9 cellular contexts compared by ENCODE assay signal in genomic region chr2:151357359-151357758, GRCh38. TPM values are rescaled to one million over a fixed set of nuclear protein-coding genes. Genes with fewer than 3 reads are reported as not detected.
A peak's percentile ranks its signal among the peaks of the same experiment; 100 is the strongest.
DNase-seq lines count a peak whose midpoint lies in the region; ATAC-seq, FAIRE-seq and TF ChIP-seq lines count a peak whose summit lies in the region.
"Had no signal": no experiment of that assay in that cellular context is flagged by ENCODE, and none has a peak within 500 bp of the region (broad histone marks: within the 10 kb centered on the region; RNA-seq: fewer than 3 reads in every experiment).

Gene TNFAIP6, plus strand, starts transcription at chr2:151357592. Its CDS starts 75 bp downstream, at chr2:151357667.

- H3K4me1 ChIP-seq in HUES48 (ENCODE audit: control insufficient read depth, insufficient read depth, low read length) = peaks cover 33% of the 10 kb centered on the region
- no peaks in the 10 kb centered on the region for H3K4me1 ChIP-seq in body of pancreas
- H3K4me1 ChIP-seq in kidney (ENCODE audit: control insufficient read depth in 1 of 2, insufficient read depth in 1 of 2, low read depth in 1 of 2, low read length in 2 of 2) = no peaks in the 10 kb centered on the region
- H3K4me1 ChIP-seq in tibial nerve = peaks cover 0 to 12% (median 0%) of the 10 kb centered on the region in 4 donors

- ATAC-seq in body of pancreas = peak; percentile 68
- ATAC-seq in GM18867 (IDR thresholded peaks at IDR 0.05; ENCODE audit: unreplicated experiment) = no peak
- no peak for ATAC-seq in HG02798 (IDR thresholded peaks at IDR 0.05; ENCODE audit: poor library complexity, unreplicated experiment)
- ATAC-seq: activated CD4-positive, CD25-positive, alpha-beta regulatory T cell treated with anti-CD3 and anti-CD28 coated beads, Interleukin-2, amount 50 U/mL, for 24 hours had no signal

- H3K27ac ChIP-seq in HUES48 (ENCODE audit: low read depth, low read length) = peak within 1 kb of the TSS; percentile 44
- H3K27ac ChIP-seq in body of pancreas = no peak within 1 kb of the TSS
- no peak within 1 kb of the TSS for H3K27ac ChIP-seq in kidney (ENCODE audit: low read depth in 2 of 2, low read length in 2 of 2)
- peak within 1 kb of the TSS in 3 of 4 donors; percentile 8 to 86 (median 68) for H3K27ac ChIP-seq in tibial nerve

- TF ChIP-seq CTCF in body of pancreas (IDR thresholded peaks at IDR 0.05) (no peak), kidney (IDR thresholded peaks at IDR 0.05; ENCODE audit: borderline replicate concordance, extremely low read depth, insufficient read depth) (no peak), tibial nerve (IDR thresholded peaks at IDR 0.05) (no peak), nephron progenitor cell (IDR thresholded peaks at IDR 0.05) (no peak)

- no peaks in the 10 kb centered on the region for H3K36me3 Mint-ChIP-seq in nephron progenitor cell (ENCODE audit: low read depth)

- H3K9ac ChIP-seq in HUES48 (ENCODE audit: low read depth, low read length) = peak within 1 kb of the TSS; percentile 14; the same call in 1 of the 2 replicates
- no peak within 1 kb of the TSS for H3K9ac ChIP-seq in kidney (ENCODE audit: low read length in 2 of 2)

- WGBS in body of pancreas, 2 donors = 48 to 57% methylated on average over 3 of the region's 3 CpGs
- WGBS in tibial nerve, 2 donors = 18 to 31% methylated on average over 3 of the region's 3 CpGs

- peak; percentile 66 for FAIRE-seq in kidney (lab: Jason Lieb, UNC)

- H3K4me3 ChIP-seq in HUES48 (ENCODE audit: low read depth, low read length) = peak within 1 kb of the TSS; percentile 39
- H3K4me3 ChIP-seq in body of pancreas = no peak within 1 kb of the TSS
- H3K4me3 ChIP-seq in kidney (ENCODE audit: low read length in 2 of 2) = no peak within 1 kb of the TSS
- peak within 1 kb of the TSS in 2 of 4 donors; percentile 10 to 24 for H3K4me3 ChIP-seq in tibial nerve

- peaks cover 10% of the 10 kb centered on the region for H3K27me3 Mint-ChIP-seq in nephron progenitor cell (ENCODE audit: low read depth, poor library complexity)

- intact Hi-C loops in body of pancreas (cut with DNase I) = no loop called here
- intact Hi-C loops in kidney (cut with DNase I) = no loop called here

- H3K27ac Mint-ChIP-seq in nephron progenitor cell = no peak within 1 kb of the TSS

- TF ChIP-seq POLR2A in body of pancreas (IDR thresholded peaks at IDR 0.05) (peak in 1 of 3 donors; percentile 14), tibial nerve (IDR thresholded peaks at IDR 0.05) (peak; percentile 69 to 70)

- H3K9me3 Mint-ChIP-seq in nephron progenitor cell = peaks cover 11% of the 10 kb centered on the region

- peak in 1 of 4 donors; percentile 15 for DNase-seq in body of pancreas
- DNase-seq in kidney = no peak
- peak in 1 of 2 donors; percentile 42 for DNase-seq in tibial nerve (ENCODE audit: low spot score in 2 of 2)
- no peak for DNase-seq in NCI-H82 treated with DMSO at 0.1 percent for 48 hours (lab: John Stamatoyannopoulos, UW; ENCODE audit: unreplicated experiment)
- no peak for DNase-seq in nephron progenitor cell

- no peaks in the 10 kb centered on the region for H3K27me3 ChIP-seq in HUES48 (ENCODE audit: control insufficient read depth, insufficient read depth, low read length)
- no peaks in the 10 kb centered on the region for H3K27me3 ChIP-seq in body of pancreas
- no peaks in the 10 kb centered on the region for H3K27me3 ChIP-seq in tibial nerve

- no peak within 1 kb of the TSS for H3K4me3 Mint-ChIP-seq in nephron progenitor cell

- peak in 1 of 2 donors; percentile 93 for TF ChIP-seq EP300 in tibial nerve (IDR thresholded peaks at IDR 0.05)

- no peaks in the 10 kb centered on the region for H3K4me1 Mint-ChIP-seq in nephron progenitor cell

- no peaks in the 10 kb centered on the region for H3K36me3 ChIP-seq in HUES48 (ENCODE audit: control insufficient read depth, insufficient read depth, low read length)
- H3K36me3 ChIP-seq in body of pancreas (replicated peaks in 1 of 2; ENCODE audit: insufficient read depth in 1 of 2, low read depth in 2 of 2) = no peaks in the 10 kb centered on the region
- H3K36me3 ChIP-seq in kidney (ENCODE audit: control insufficient read depth in 1 of 2, insufficient read depth in 2 of 2, low read length in 2 of 2) = no peaks in the 10 kb centered on the region
- no peaks in the 10 kb centered on the region for H3K36me3 ChIP-seq in tibial nerve

- H3K9me3 ChIP-seq in HUES48 (ENCODE audit: control insufficient read depth, insufficient read depth, low read length) = no peaks in the 10 kb centered on the region
- H3K9me3 ChIP-seq in body of pancreas = no peaks in the 10 kb centered on the region
- H3K9me3 ChIP-seq in kidney (ENCODE audit: control insufficient read depth in 1 of 2, low read length in 2 of 2) = no peaks in the 10 kb centered on the region
- no peaks in the 10 kb centered on the region for H3K9me3 ChIP-seq in tibial nerve

RNA-seq across cellular contexts. Expression of gene TNFAIP6, which starts in this region (rescaled TPM):
- total RNA-seq in body of pancreas = 1 to 10 TPM in 1 of 2 donors, not detected in 1; 5.3 TPM
- total RNA-seq in kidney = 2.5 TPM
- polyA plus RNA-seq in kidney (ENCODE audit: insufficient read depth, low read depth, low replicate concordance) = 0.28 TPM
- 1 to 10 TPM; 4.8 to 6.7 (median 6.5) TPM for total RNA-seq in tibial nerve

Comparison
In these comparisons a context has a peak if more than half of its experiments do, and no peak if none do; other contexts are left out.
1. H3K27ac ChIP-seq: peak in HUES48 (single experiment) and tibial nerve (3 of 4); none in body of pancreas (0 of 4) and kidney (0 of 2).